ENCODE assay signal across 10 cellular contexts in genomic region chr14:74531467-74531866, GRCh38. TPM values are rescaled to one million over a fixed set of nuclear protein-coding genes. Genes with fewer than 3 reads are reported as not detected.
DNase-seq lines count a peak whose midpoint lies in the region; ATAC-seq and TF ChIP-seq lines count a peak whose summit lies in the region.
"Had no signal": no experiment of that assay in that cellular context is flagged by ENCODE, and none has a peak within 500 bp of the region (broad histone marks: within the 10 kb centered on the region; RNA-seq: fewer than 3 reads in every experiment).

No MANE protein-coding gene starts in this region.

- H3K4me3 Mint-ChIP-seq in stimulated activated naive CD8-positive, alpha-beta T cell treated with anti-CD3 and anti-CD28 coated beads, Interleukin-15, amount 100 ng/mL, for 72 hours = no peak overlapping the region
- no peak overlapping the region for H3K4me3 Mint-ChIP-seq in WTC11

- no peaks in the 10 kb centered on the region for H3K9me3 ChIP-seq in aorta (ENCODE audit: control insufficient read depth, low read length)
- H3K9me3 ChIP-seq: upper lobe of left lung had no signal

- POLR2A ChIA-PET in WTC11 (lab: Charles Lee) = interaction anchor here (0.8 to 1.1 kb wide), 2 partner anchors 38 to 80 kb away, joined by 3 read pairs; partner anchors contain the start of genes ISCA2, LTBP2 and NPC2

- 40 to 46% methylated on average over 5 of the region's 5 CpGs for WGBS in aorta, 2 donors

- no peaks in the 10 kb centered on the region for H3K27me3 ChIP-seq in aorta (ENCODE audit: control insufficient read depth in 1 of 2, insufficient read depth in 2 of 2, low read length in 1 of 2)
- H3K27me3 ChIP-seq: upper lobe of left lung had no signal

- H3K4me3 ChIP-seq in aorta (ENCODE audit: low read length in 2 of 2) = no peak overlapping the region
- H3K4me3 ChIP-seq: upper lobe of left lung had no signal

- no peak overlapping the region for H3K27ac Mint-ChIP-seq in stimulated activated naive CD8-positive, alpha-beta T cell treated with anti-CD3 and anti-CD28 coated beads, Interleukin-15, amount 100 ng/mL, for 72 hours
- 0 out of 2 replicates have a peak overlapping the region, but pooled peaks have one; percentile 63 for H3K27ac Mint-ChIP-seq in WTC11

- H3K27me3 Mint-ChIP-seq in stimulated activated naive CD8-positive, alpha-beta T cell treated with anti-CD3 and anti-CD28 coated beads, Interleukin-15, amount 100 ng/mL, for 72 hours = peaks cover 7% of the 10 kb centered on the region
- H3K27me3 Mint-ChIP-seq in WTC11 (ENCODE audit: low read depth) = no peaks in the 10 kb centered on the region

- no peak for DNase-seq in stimulated activated naive CD8-positive, alpha-beta T cell treated with anti-CD3 and anti-CD28 coated beads, Interleukin-15, amount 100 ng/mL, for 72 hours
- no peak for DNase-seq in stimulated activated naive CD8-positive, alpha-beta T cell treated with anti-CD3 and anti-CD28 coated beads, Interleukin-15, Interleukin-2, amounts not matched to agents 100 U/mL and 50 U/mL, for 24 hours
- DNase-seq in WTC11 (ENCODE audit: low spot score) (peak; percentile 77), left cardiac atrium (peak; percentile 51), aorta (peak in 1 of 2 donors; percentile 83), NOMO-1 treated with dmso at 0.1 percent for 144 hours (lab: John Stamatoyannopoulos, UW; ENCODE audit: unreplicated experiment) (no peak), activated gamma-delta T cell (lab: John Stamatoyannopoulos, UW) (no peak)
- no peak for DNase-seq in stimulated activated CD4-positive, alpha-beta T cell treated with anti-CD3 and anti-CD28 coated beads, Interleukin-4, amount 100 ng/mL, for 1 hour
- DNase-seq: NCI-H1436 treated with DMSO at 0.1 percent for 48 hours had no signal

- CTCF ChIA-PET in WTC11 (lab: Charles Lee) = interaction anchor here (0.6 to 2.6 kb wide), 33 partner anchors 8 to 330 kb away, joined by 3 to 42 read pairs (median 4); partner anchors contain the start of genes LTBP2, NPC2 and YLPM1

- peak; percentile 42 for ATAC-seq in stimulated activated naive CD8-positive, alpha-beta T cell treated with anti-CD3 and anti-CD28 coated beads, Interleukin-15, amount 100 ng/mL, for 72 hours
- ATAC-seq in stimulated activated naive CD8-positive, alpha-beta T cell treated with anti-CD3 and anti-CD28 coated beads, Interleukin-15, Interleukin-2, amounts not matched to agents 100 U/mL and 50 U/mL, for 24 hours = no peak
- ATAC-seq in WTC11 (peak; percentile 92), left cardiac atrium (peak; percentile 48 to 55), aorta (ENCODE audit: low FRiP score) (peak; percentile 46)

- no peak for TF ChIP-seq CTCF in WTC11 (IDR thresholded peaks at IDR 0.05)

- peaks cover 0 to 4% of the 10 kb centered on the region in 2 donors for H3K36me3 ChIP-seq in aorta (ENCODE audit: control insufficient read depth in 1 of 2, insufficient read depth in 2 of 2, low read length in 1 of 2)
- H3K36me3 ChIP-seq: upper lobe of left lung had no signal

- intact Hi-C loops in left cardiac atrium (cut with DNase I) (no loop called here), aorta (cut with DNase I) (no loop called here)

- H3K36me3 Mint-ChIP-seq in WTC11 = no peaks in the 10 kb centered on the region

- no peaks in the 10 kb centered on the region for H3K9me3 Mint-ChIP-seq in stimulated activated naive CD8-positive, alpha-beta T cell treated with anti-CD3 and anti-CD28 coated beads, Interleukin-15, amount 100 ng/mL, for 72 hours
- no peaks in the 10 kb centered on the region for H3K9me3 Mint-ChIP-seq in WTC11

- no peak overlapping the region for H3K27ac ChIP-seq in aorta (ENCODE audit: low read depth in 1 of 2, low read length in 2 of 2)
- H3K27ac ChIP-seq: upper lobe of left lung had no signal

- no peaks in the 10 kb centered on the region for H3K4me1 ChIP-seq in aorta (ENCODE audit: control insufficient read depth in 1 of 2, insufficient read depth in 2 of 2, low read length in 2 of 2)

- H3K4me1 Mint-ChIP-seq in stimulated activated naive CD8-positive, alpha-beta T cell treated with anti-CD3 and anti-CD28 coated beads, Interleukin-15, amount 100 ng/mL, for 72 hours = peaks cover 9% of the 10 kb centered on the region
- H3K4me1 Mint-ChIP-seq in WTC11 = peaks cover 7% of the 10 kb centered on the region

TF ChIP-seq in WTC11, 78 proteins besides CTCF, POLR2A, EP300 and RAD21:
- TF ChIP-seq MYBL2 (CRISPR knock-in tag; IDR thresholded peaks at IDR 0.05) (no peak), SP1 (CRISPR knock-in tag; conservative IDR thresholded peaks at IDR 0.05) (peak; percentile 32; the same call in 1 of the 2 replicates)

RNA-seq across cellular contexts. Expression of gene ISCA2, which starts 37.9 kb away (rescaled TPM):
- total RNA-seq in WTC11 (2021) = 49.1 to 50.6 TPM (median 50.1 TPM) in 3 replicates
- total RNA-seq in left cardiac atrium = 10 to 100 TPM; 34.1 to 39.1 TPM
- total RNA-seq in aorta = 10 to 100 TPM; 12.9 to 15.9 TPM
- 10 to 100 TPM; 14.5 TPM for polyA plus RNA-seq in aorta

RNA-seq across cellular contexts. Expression of gene NPC2, which starts 38.4 kb away (rescaled TPM):
- 139 to 155 TPM (median 150 TPM) in 3 replicates for total RNA-seq in WTC11 (2021)
- 100 to 1,000 TPM; 156 to 157 TPM for total RNA-seq in left cardiac atrium
- 100 to 1,000 TPM; 204 to 277 TPM for total RNA-seq in aorta
- 100 to 1,000 TPM; 245 to 389 TPM for polyA plus RNA-seq in aorta

Comparison
In these comparisons a context has a peak if more than half of its experiments do, and no peak if none do; other contexts are left out.
1. DNase-seq: peak in WTC11 (single experiment) and left cardiac atrium (single experiment); none in stimulated activated naive CD8-positive, alpha-beta T cell treated with anti-CD3 and anti-CD28 coated beads, Interleukin-15, amount 100 ng/mL, for 72 hours (0 of 2), stimulated activated naive CD8-positive, alpha-beta T cell treated with anti-CD3 and anti-CD28 coated beads, Interleukin-15, Interleukin-2, amounts not matched to agents 100 U/mL and 50 U/mL, for 24 hours (single experiment), stimulated activated CD4-positive, alpha-beta T cell treated with anti-CD3 and anti-CD28 coated beads, Interleukin-4, amount 100 ng/mL, for 1 hour (single experiment), NOMO-1 treated with dmso at 0.1 percent for 144 hours (single experiment) and activated gamma-delta T cell (single experiment).